Comparison of ENCODE assay signal across 25 cellular contexts in genomic region chr4:3612934-3613333, GRCh38.
"Had no signal": no experiment of that assay in that cellular context is flagged by ENCODE, and none has a peak within 500 bp of the region (broad histone marks: within the 10 kb centered on the region; RNA-seq: fewer than 3 reads in every experiment).

No MANE protein-coding gene starts in this region.

- H3K79me2 ChIP-seq: parathyroid adenoma had no signal

- H3K9me3 Mint-ChIP-seq: nephron had no signal

- H3K4me3 Mint-ChIP-seq: activated CD4-positive, alpha-beta memory T cell treated with anti-CD3 and anti-CD28 coated beads for 36 hours; activated naive CD4-positive, alpha-beta T cell treated with anti-CD3 and anti-CD28 coated beads for 36 hours; activated T-helper 1 cell treated with anti-CD3 and anti-CD28 coated beads, Interleukin-12 subunit alpha, Interleukin-12 subunit beta, Interleukin-2, Interleukin-4 antibody, amounts not matched to agents 30 ng/mL and 10 ng/mL and 1 ng/mL, durations not matched to agents 14 hours and 24 hours and 36 hours; effector memory CD8-positive, alpha-beta T cell; nephron; stimulated activated naive B cell treated with anti-CD40 and anti-IgM and Interleukin-4, amounts not matched to agents 10 μg/mL and 1 μg/mL and 100 μg/mL, for 72 hours had no signal

- H3K4me1 ChIP-seq: left lung, lower lobe of right lung, parathyroid adenoma, psoas muscle had no signal

- H3K36me3 ChIP-seq: gastroesophageal sphincter, heart left ventricle, left lung, lower lobe of right lung, stomach, thyroid gland had no signal

- H3K27me3 ChIP-seq: body of pancreas, heart left ventricle, thyroid gland had no signal

- H3K9ac ChIP-seq: parathyroid adenoma had no signal

- DNase-seq: activated CD4-positive, alpha-beta memory T cell treated with anti-CD3 and anti-CD28 coated beads for 36 hours; activated CD4-positive, alpha-beta T cell treated with anti-CD3 and anti-CD28 coated beads for 48 hours; activated CD8-positive, alpha-beta memory T cell treated with anti-CD3 and anti-CD28 coated beads, Interleukin-2, amount 50 U/mL, for 4 hours; activated naive CD4-positive, alpha-beta T cell treated with anti-CD3 and anti-CD28 coated beads for 36 hours; activated T-cell treated with anti-CD3 and anti-CD28 coated beads, Interleukin-2, amount 50 U/mL, for 1 hour; body of pancreas; effector memory CD8-positive, alpha-beta T cell; heart left ventricle; lower lobe of right lung; mucosa of descending colon; nucleus accumbens; psoas muscle; stimulated activated CD4-positive, alpha-beta T cell treated with anti-CD3 and anti-CD28 coated beads, Interleukin-15, amount 100 ng/mL, for 24 hours; stimulated activated CD4-positive, alpha-beta T cell treated with anti-CD3 and anti-CD28 coated beads, Interleukin-2, amount 100 ng/mL, for 24 hours; stimulated activated naive B cell treated with anti-CD40 and anti-IgM and Interleukin-4, amounts not matched to agents 10 μg/mL and 1 μg/mL and 100 μg/mL, for 72 hours; stomach; T-helper 9 cell; thyroid gland had no signal

- H3K4me3 ChIP-seq: body of pancreas, coronary artery, gastroesophageal sphincter, heart left ventricle, left lung, lower lobe of right lung, mucosa of descending colon, psoas muscle, stomach, thyroid gland had no signal

- H3K27ac ChIP-seq: body of pancreas, coronary artery, gastroesophageal sphincter, heart left ventricle, left lung, lower lobe of right lung, parathyroid adenoma, psoas muscle, stomach, thyroid gland, VCaP had no signal

- H3K9me3 ChIP-seq: body of pancreas, gastroesophageal sphincter, heart left ventricle, left lung, lower lobe of right lung, mucosa of descending colon, psoas muscle, stomach, thyroid gland had no signal

- H3K36me3 Mint-ChIP-seq: activated CD4-positive, alpha-beta memory T cell treated with anti-CD3 and anti-CD28 coated beads for 36 hours; stimulated activated naive B cell treated with anti-CD40 and anti-IgM and Interleukin-4, amounts not matched to agents 10 μg/mL and 1 μg/mL and 100 μg/mL, for 72 hours had no signal

- H2AFZ ChIP-seq: parathyroid adenoma had no signal

- H3K27ac Mint-ChIP-seq: activated CD4-positive, alpha-beta memory T cell treated with anti-CD3 and anti-CD28 coated beads for 36 hours; activated naive CD4-positive, alpha-beta T cell treated with anti-CD3 and anti-CD28 coated beads for 36 hours; activated T-helper 1 cell treated with anti-CD3 and anti-CD28 coated beads, Interleukin-12 subunit alpha, Interleukin-12 subunit beta, Interleukin-2, Interleukin-4 antibody, amounts not matched to agents 30 ng/mL and 10 ng/mL and 1 ng/mL, durations not matched to agents 14 hours and 24 hours and 36 hours; effector memory CD8-positive, alpha-beta T cell; stimulated activated naive B cell treated with anti-CD40 and anti-IgM and Interleukin-4, amounts not matched to agents 10 μg/mL and 1 μg/mL and 100 μg/mL, for 72 hours had no signal

- ATAC-seq: body of pancreas; effector memory CD8-positive, alpha-beta T cell; gastroesophageal sphincter; heart left ventricle; left lung; lower lobe of right lung; mucosa of descending colon; psoas muscle; stimulated activated naive B cell treated with anti-CD40 and anti-IgM and Interleukin-4, amounts not matched to agents 10 μg/mL and 1 μg/mL and 100 μg/mL, for 72 hours had no signal
